Comparison of ENCODE assay signal across 8 cellular contexts in genomic region chr16:4474192-4474961, GRCh38. TPM values are rescaled to one million over a fixed set of nuclear protein-coding genes. Genes with fewer than 3 reads are reported as not detected.
DNase-seq lines count a peak whose midpoint lies in the region; ATAC-seq, FAIRE-seq and TF ChIP-seq lines count a peak whose summit lies in the region.

Gene NMRAL1, minus strand, starts transcription at chr16:4474625. Its CDS starts 493 bp downstream, at chr16:4474132.

- H3K4me3 ChIP-seq in H1 (ENCODE audit: extremely low read depth in 1 of 4, insufficient read depth in 2 of 4, low read depth in 3 of 4, low read length in 4 of 4) (peak within 1 kb of the TSS; percentile 50 to 99 (median 70)), mesenchymal stem cell (ENCODE audit: insufficient read depth in 1 of 2, low read depth in 1 of 2, low read length in 2 of 2) (peak within 1 kb of the TSS; percentile 82 to 83)

- H4K8ac ChIP-seq in H1 (ENCODE audit: extremely low read depth, insufficient read depth, low read length) (peak within 1 kb of the TSS; percentile 96), mesenchymal stem cell (ENCODE audit: low read length) (peak within 1 kb of the TSS; percentile 84)

- H3K4me1 ChIP-seq in H1 (replicated peaks in 1 of 4; ENCODE audit: control insufficient read depth in 3 of 4, insufficient read depth in 4 of 4, low read length in 3 of 4) (peaks cover 0 to 9% (median 3%) of the 10 kb centered on the region in 4 experiments; a peak in 6 of 7 replicates), mesenchymal stem cell (ENCODE audit: control insufficient read depth, insufficient read depth, low read depth, low read length) (peaks cover 11% of the 10 kb centered on the region)

- H3K9me3 ChIP-seq in H1 (ENCODE audit: insufficient read depth in 2 of 2, low read depth in 1 of 2, low read length in 1 of 2) (peaks cover 0 to 3% of the 10 kb centered on the region in 2 experiments; a peak in 1 of 4 replicates), mesenchymal stem cell (ENCODE audit: control insufficient read depth, low read length) (no peaks in the 10 kb centered on the region)

- H3K4me2 ChIP-seq in H1 (ENCODE audit: insufficient read depth in 1 of 2, low read depth in 2 of 2, low read length in 2 of 2), result peak within 1 kb of the TSS; percentile 66 to 84
- H3K4me2 ChIP-seq in mesenchymal stem cell (ENCODE audit: low read length, poor library complexity, severe bottlenecking), result peak within 1 kb of the TSS; percentile 90

- H4K91ac ChIP-seq in H1 (replicated peaks; ENCODE audit: insufficient read length, low read length) (peak within 1 kb of the TSS; percentile 19), mesenchymal stem cell (ENCODE audit: low read length) (peak within 1 kb of the TSS; percentile 85)

- CTCF ChIA-PET in activated CD8-positive, alpha-beta memory T cell treated with anti-CD3 and anti-CD28 coated beads, Interleukin-2, amount 10 ng/mL, durations not matched to agents 7 days and 5 days (lab: Charles Lee), result interaction anchor here (0.8 to 9.4 kb wide), 6 partner anchors 8 to 150 kb away, joined by 3 to 84 read pairs (median 4); partner anchors contain the start of gene MGRN1
- CTCF ChIA-PET in H1 (lab: Charles Lee; ENCODE audit: partially characterized antibody), result interaction anchor here (1.5 to 1.9 kb wide), 2 partner anchors 11 to 13 kb away, joined by 3 to 5 read pairs; no protein-coding TSS in a partner anchor

- peak; percentile 95 for DNase-seq in GM13977 (ENCODE audit: low spot score)
- peak; percentile 91 for DNase-seq in NOMO-1 treated with DMSO at 0.1 percent for 48 hours (lab: John Stamatoyannopoulos, UW; ENCODE audit: unreplicated experiment)
- DNase-seq in activated CD8-positive, alpha-beta memory T cell treated with anti-CD3 and anti-CD28 coated beads, Interleukin-2, amount 10 ng/mL, durations not matched to agents 7 days and 5 days, result peak; percentile 97
- peak; percentile 87 to 89 for DNase-seq in H1 (ENCODE audit: low read depth in 1 of 2, low spot score in 2 of 2)
- peak; percentile 89 for DNase-seq in mesenchymal stem cell
- peak; percentile 67 for DNase-seq in stimulated activated CD8-positive, alpha-beta memory T cell treated with anti-CD3 and anti-CD28 coated beads, Interleukin-12 subunit alpha, Interleukin-12 subunit beta, amount 100 ng/mL, for 4 hours (ENCODE audit: low read depth)
- no peak for DNase-seq in NCI-H524 treated with DMSO at 0.1 percent for 48 hours (lab: John Stamatoyannopoulos, UW)

- no peak within 1 kb of the TSS for H2BK15ac ChIP-seq in H1 (ENCODE audit: low read length)
- H2BK15ac ChIP-seq in mesenchymal stem cell (ENCODE audit: low read depth, poor library complexity, severe bottlenecking), result peak within 1 kb of the TSS; percentile 80

- TF ChIP-seq EP300 in H1 (IDR thresholded peaks at IDR 0.05; ENCODE audit: borderline replicate concordance in 1 of 2, low read depth in 2 of 2, low read length in 2 of 2), result no peak; a peak in 1 of 3 replicates

- peaks cover 16% of the 10 kb centered on the region for H3K36me3 Mint-ChIP-seq in activated CD8-positive, alpha-beta memory T cell treated with anti-CD3 and anti-CD28 coated beads, Interleukin-2, amount 10 ng/mL, durations not matched to agents 7 days and 5 days

- no peak within 1 kb of the TSS for H2AK5ac ChIP-seq in H1 (ENCODE audit: low read depth, low read length)
- peak within 1 kb of the TSS; percentile 73 for H2AK5ac ChIP-seq in mesenchymal stem cell (ENCODE audit: low read length, severe bottlenecking)

- peak within 1 kb of the TSS; percentile 52 to 88 (median 74) for H3K9ac ChIP-seq in H1 (replicated peaks in 1 of 4; ENCODE audit: extremely low read depth in 1 of 4, low read depth in 3 of 4, low read length in 3 of 4)
- peak within 1 kb of the TSS; percentile 81 for H3K9ac ChIP-seq in mesenchymal stem cell (ENCODE audit: low read length)

- peak within 1 kb of the TSS; percentile 70 for H3K56ac ChIP-seq in H1 (replicated peaks; ENCODE audit: insufficient read length, low read depth, low read length)

- H3K79me2 ChIP-seq in H1 (ENCODE audit: control insufficient read depth in 1 of 2, insufficient read depth in 2 of 2, low read length in 2 of 2), result peaks cover 0 to 15% of the 10 kb centered on the region in 2 experiments; a peak in 3 of 4 replicates

- H3K4me1 Mint-ChIP-seq in activated CD8-positive, alpha-beta memory T cell treated with anti-CD3 and anti-CD28 coated beads, Interleukin-2, amount 10 ng/mL, durations not matched to agents 7 days and 5 days, result peaks cover 45% of the 10 kb centered on the region

- POLR2A ChIA-PET in H1 (lab: Charles Lee; ENCODE audit: partially characterized antibody), result interaction anchor here (0.9 to 14.4 kb wide), 7 partner anchors 9 to 64 kb away, joined by 3 to 257 read pairs (median 4); partner anchors contain the start of genes CDIP1 and CORO7

- H3K4ac ChIP-seq in H1 (replicated peaks; ENCODE audit: insufficient read length, low read depth, low read length), result no peak within 1 kb of the TSS
- peak within 1 kb of the TSS; percentile 89 to 94 for H3K4ac ChIP-seq in mesenchymal stem cell (ENCODE audit: low read depth in 1 of 2, low read length in 2 of 2)

- no peak within 1 kb of the TSS for H3K14ac ChIP-seq in H1 (ENCODE audit: insufficient read length)
- peak within 1 kb of the TSS in 1 of 2 experiments; percentile 93 for H3K14ac ChIP-seq in mesenchymal stem cell (ENCODE audit: low read length in 2 of 2)

- H4K20me1 ChIP-seq in H1 (replicated peaks in 1 of 2; ENCODE audit: control insufficient read depth in 1 of 2, insufficient read depth in 2 of 2, low read length in 2 of 2), result peaks cover 2% of the 10 kb centered on the region in 2 experiments

- H3K18ac ChIP-seq in H1 (ENCODE audit: extremely low read depth, low read length) (peak within 1 kb of the TSS; percentile 96), mesenchymal stem cell (ENCODE audit: low read depth in 1 of 2, low read length in 2 of 2) (peak within 1 kb of the TSS; percentile 34 to 94)

- TF ChIP-seq POLR2A in H1 (IDR thresholded peaks at IDR 0.05; ENCODE audit: control extremely low read depth in 1 of 2, low read depth in 2 of 2, low read length in 2 of 2), result peak; percentile 79 to 94

- WGBS in H1 (ENCODE audit: extremely low coverage in 1 of 2, insufficient coverage in 1 of 2, insufficient read length in 1 of 2, insufficient replicate concordance in 2 of 2, low coverage in 1 of 2, low lambda C conversion rate in 2 of 2, missing lambda C conversion rate in 1 of 2), 2 experiments, result 8% methylated on average over 31 of the region's 60 CpGs; no CpG with 5 or more reads in 1 of the 2 experiments
- WGBS in mesenchymal stem cell, result 4% methylated on average over 47 of the region's 60 CpGs

- peaks cover 0 to 3% (median 1%) of the 10 kb centered on the region in 4 experiments; a peak in 3 of 8 replicates for H3K36me3 ChIP-seq in H1 (ENCODE audit: control insufficient read depth in 2 of 4, insufficient read depth in 4 of 4, low read length in 3 of 4)
- peaks cover under 1% of the 10 kb centered on the region in 2 experiments for H3K36me3 ChIP-seq in mesenchymal stem cell (ENCODE audit: control insufficient read depth in 1 of 2, insufficient read depth in 2 of 2, low read depth in 1 of 2, low read length in 2 of 2)

- H2BK5ac ChIP-seq in H1 (ENCODE audit: low read depth, low read length) (no peak within 1 kb of the TSS; the same call in 1 of the 2 replicates), mesenchymal stem cell (ENCODE audit: low read depth, low read length, poor library complexity, severe bottlenecking) (no peak within 1 kb of the TSS)

- no peak within 1 kb of the TSS for H3K23ac ChIP-seq in H1 (ENCODE audit: insufficient read length)
- peak within 1 kb of the TSS in 1 of 2 experiments; percentile 72 for H3K23ac ChIP-seq in mesenchymal stem cell (ENCODE audit: low read length in 2 of 2)

- TF ChIP-seq CTCF in GM13977 (IDR thresholded peaks at IDR 0.05; ENCODE audit: extremely low read depth, insufficient read depth, missing control alignments), result peak; percentile 11
- TF ChIP-seq CTCF in H1 (IDR thresholded peaks at IDR 0.05; ENCODE audit: control extremely low read depth in 1 of 3, insufficient read depth in 1 of 3, low read depth in 1 of 3, low read length in 3 of 3), result no peak

- no peak; a peak in 1 of 4 replicates for TF ChIP-seq RAD21 in H1 (IDR thresholded peaks at IDR 0.05 in 1 of 2, conservative IDR thresholded peaks at IDR 0.05 in 1 of 2; ENCODE audit: low read depth in 2 of 2, low read length in 2 of 2)

- in situ Hi-C loops in GM13977 (cut with MboI; ENCODE audit: low pct_unique_long_range_greater_than_20kb, low sequenced_read_pairs, unreplicated experiment), result no loop called here

- peaks cover 5% of the 10 kb centered on the region; the same call in 1 of the 2 replicates for H3K23me2 ChIP-seq in H1 (ENCODE audit: low read depth, low read length)

- H3K27me3 Mint-ChIP-seq in activated CD8-positive, alpha-beta memory T cell treated with anti-CD3 and anti-CD28 coated beads, Interleukin-2, amount 10 ng/mL, durations not matched to agents 7 days and 5 days, result no peaks in the 10 kb centered on the region

- H3K9me3 Mint-ChIP-seq in activated CD8-positive, alpha-beta memory T cell treated with anti-CD3 and anti-CD28 coated beads, Interleukin-2, amount 10 ng/mL, durations not matched to agents 7 days and 5 days (ENCODE audit: low read depth), result no peaks in the 10 kb centered on the region

- H3K4me3 Mint-ChIP-seq in activated CD8-positive, alpha-beta memory T cell treated with anti-CD3 and anti-CD28 coated beads, Interleukin-2, amount 10 ng/mL, durations not matched to agents 7 days and 5 days, result peak within 1 kb of the TSS; percentile 80

- H2AFZ ChIP-seq in H1 (ENCODE audit: low read length) (peak within 1 kb of the TSS; percentile 29; the same call in 1 of the 2 replicates), mesenchymal stem cell (ENCODE audit: low read depth, low read length) (peak within 1 kb of the TSS; percentile 71)

- H3K79me1 ChIP-seq in H1 (ENCODE audit: low read depth, low read length), result peaks cover 2% of the 10 kb centered on the region; the same call in 1 of the 2 replicates
- peaks cover 16% of the 10 kb centered on the region for H3K79me1 ChIP-seq in mesenchymal stem cell (replicated peaks; ENCODE audit: low read length, poor library complexity, severe bottlenecking)

- H2BK20ac ChIP-seq in H1 (ENCODE audit: low read length), result no peak within 1 kb of the TSS

- H2BK120ac ChIP-seq in H1 (replicated peaks; ENCODE audit: low read depth, low read length) (no peak within 1 kb of the TSS), mesenchymal stem cell (ENCODE audit: low read depth, low read length) (peak within 1 kb of the TSS; percentile 87)

- peak within 1 kb of the TSS; percentile 90 for H3K27ac Mint-ChIP-seq in activated CD8-positive, alpha-beta memory T cell treated with anti-CD3 and anti-CD28 coated beads, Interleukin-2, amount 10 ng/mL, durations not matched to agents 7 days and 5 days

- H4K5ac ChIP-seq in H1 (ENCODE audit: insufficient read length, low read depth, low read length), result peak within 1 kb of the TSS; percentile 57

- peak; percentile 45 for ATAC-seq in HG03460 (IDR thresholded peaks at IDR 0.05; ENCODE audit: unreplicated experiment)
- peak; percentile 73 for ATAC-seq in activated CD8-positive, alpha-beta memory T cell treated with anti-CD3 and anti-CD28 coated beads, Interleukin-2, amount 10 ng/mL, durations not matched to agents 7 days and 5 days

- no peak within 1 kb of the TSS for H2BK12ac ChIP-seq in H1 (ENCODE audit: low read depth, low read length)
- H2BK12ac ChIP-seq in mesenchymal stem cell (ENCODE audit: low read length in 2 of 2), result peak within 1 kb of the TSS in 1 of 2 experiments; percentile 56

- FAIRE-seq in H1 (lab: Jason Lieb, UNC), result no peak

- peaks cover 0 to 7% (median 7%) of the 10 kb centered on the region in 4 experiments; a peak in 6 of 7 replicates for H3K27me3 ChIP-seq in H1 (replicated peaks in 1 of 4; ENCODE audit: control insufficient read depth in 3 of 4, extremely low read depth in 1 of 4, insufficient read depth in 3 of 4, low read length in 3 of 4)
- no peaks in the 10 kb centered on the region for H3K27me3 ChIP-seq in mesenchymal stem cell (ENCODE audit: control insufficient read depth in 1 of 2, insufficient read depth in 1 of 2, low read length in 2 of 2)

- peak within 1 kb of the TSS; percentile 75 for H3K27ac ChIP-seq in H1 (ENCODE audit: low read depth, low read length)
- no peak within 1 kb of the TSS for H3K27ac ChIP-seq in mesenchymal stem cell (ENCODE audit: low read length, poor library complexity, severe bottlenecking)

RNA-seq across cellular contexts. Expression of gene NMRAL1, which starts in this region (rescaled TPM):
- 10 to 100 TPM; 52.5 to 72.5 TPM for total RNA-seq in activated CD8-positive, alpha-beta memory T cell treated with anti-CD3 and anti-CD28 coated beads, Interleukin-2, amount 10 ng/mL, durations not matched to agents 7 days and 5 days
- 66.8 and 72.5 TPM in 2 replicates for total RNA-seq in H1 (2021; fragmentation: NEBNext Ultra II Directional; extraction: Animal tissue kit (Norgen Biotek cat#: 25700))
- 143 and 196 TPM in 2 replicates for polyA plus RNA-seq in H1 (2011; rRNA removed)
- 148 TPM for polyA plus RNA-seq in H1 (2011; cell fraction: cytosol; rRNA removed)
- 106 TPM for polyA plus RNA-seq in H1 (2011; cell fraction: nucleus; rRNA removed)
- 63.8 to 98.0 TPM (median 91.2 TPM) in 4 replicates for polyA plus RNA-seq in H1 (2012, experiment 1 of 2)
- polyA plus RNA-seq in H1 (2012, experiment 2 of 2), result 136 TPM
- 60.8 TPM for polyA plus RNA-seq in H1 (2013, experiment 1 of 2)
- 64.5 TPM for polyA plus RNA-seq in H1 (2013, experiment 2 of 2)
- 72.7 and 89.1 TPM in 2 replicates for polyA minus RNA-seq in H1 (2011; rRNA and poly(A)+ RNA removed)
- polyA minus RNA-seq in H1 (2011; cell fraction: cytosol; rRNA and poly(A)+ RNA removed), result 55.3 TPM
- 63.2 TPM for polyA minus RNA-seq in H1 (2011; cell fraction: nucleus; rRNA and poly(A)+ RNA removed)
- 47.8 TPM for polyA plus RNA-seq in mesenchymal stem cell (2013, experiment 1 of 2)
- 47.4 TPM for polyA plus RNA-seq in mesenchymal stem cell (2013, experiment 2 of 2)
